In genomic region chr11:16151138-16151537, GRCh38 we compare ENCODE assay signal across 22 cellular contexts.
DNase-seq lines count a peak whose midpoint lies in the region; FAIRE-seq and TF ChIP-seq lines count a peak whose summit lies in the region.
"Had no signal": no experiment of that assay in that cellular context is flagged by ENCODE, and none has a peak within 500 bp of the region (broad histone marks: within the 10 kb centered on the region; RNA-seq: fewer than 3 reads in every experiment).

No MANE protein-coding gene starts in this region.

- no peak overlapping the region for H2BK120ac ChIP-seq in H1 (replicated peaks; ENCODE audit: low read depth, low read length)

- H3K14ac ChIP-seq in H1 (ENCODE audit: insufficient read length): no peak overlapping the region

- no peaks in the 10 kb centered on the region for H4K20me1 ChIP-seq in OCI-LY3 (ENCODE audit: insufficient read depth, low read length)
- no peaks in the 10 kb centered on the region for H4K20me1 ChIP-seq in H1 (replicated peaks in 1 of 2; ENCODE audit: control insufficient read depth in 1 of 2, insufficient read depth in 2 of 2, low read length in 2 of 2)
- H4K20me1 ChIP-seq: BLaER1 treated with 17β-estradiol and CSF1 and Interleukin-3, amounts not matched to agents 10 nM and 100 nM had no signal

- BruUV-seq in A673 (replicated peaks; lab: Mats Ljungman, UMichigan): no TSS peak

- H3K4me1 ChIP-seq in A673 (ENCODE audit: insufficient read depth, low read length, poor library complexity, severe bottlenecking) (peaks cover 60% of the 10 kb centered on the region), OCI-LY3 (ENCODE audit: low read length) (peaks cover 18% of the 10 kb centered on the region), H1 (replicated peaks in 1 of 4; ENCODE audit: control insufficient read depth in 3 of 4, insufficient read depth in 4 of 4, low read length in 3 of 4) (0 out of 7 replicates have a peak, but pooled peaks cover 0 to 2% (median 0%) of the 10 kb centered on the region in 4 experiments), HAP-1 (peaks cover 18% of the 10 kb centered on the region)
- H3K4me1 ChIP-seq: BE2C; BLaER1 treated with 17β-estradiol and CSF1 and Interleukin-3, amounts not matched to agents 10 nM and 100 nM had no signal

- H3K23me2 ChIP-seq in H1 (ENCODE audit: low read depth, low read length): no peaks in the 10 kb centered on the region

- no peak overlapping the region for H2BK15ac ChIP-seq in H1 (ENCODE audit: low read length)

- in situ Hi-C loops in HAP-1 (cut with MboI; ENCODE audit: low sequenced_read_pairs): no loop called here

- H2AFZ ChIP-seq in OCI-LY3 (ENCODE audit: low read depth, low read length) (no peak overlapping the region), H1 (ENCODE audit: low read length) (no peak overlapping the region)

- TF ChIP-seq CTCF in A673 (conservative IDR thresholded peaks at IDR 0.05; ENCODE audit: low read depth, low read length) (no peak), OCI-LY3 (IDR thresholded peaks at IDR 0.05; ENCODE audit: low read depth, low read length) (no peak), H1 (IDR thresholded peaks at IDR 0.05; ENCODE audit: control extremely low read depth in 1 of 3, insufficient read depth in 1 of 3, low read depth in 1 of 3, low read length in 3 of 3) (no peak)

- no peak overlapping the region for H3K23ac ChIP-seq in H1 (ENCODE audit: insufficient read length)

- H2BK5ac ChIP-seq in H1 (ENCODE audit: low read depth, low read length): no peak overlapping the region

- H3K27ac ChIP-seq in A673 (ENCODE audit: low read depth, low read length, poor library complexity, severe bottlenecking): peak overlapping the region; percentile 30
- H3K27ac ChIP-seq in OCI-LY3 (ENCODE audit: low read length): no peak overlapping the region
- H3K27ac ChIP-seq in H1 (ENCODE audit: low read depth, low read length): no peak overlapping the region
- H3K27ac ChIP-seq: BLaER1 treated with 17β-estradiol and CSF1 and Interleukin-3, amounts not matched to agents 10 nM and 100 nM had no signal

- H3K4me3 ChIP-seq in A673 (ENCODE audit: low read depth, low read length, poor library complexity, severe bottlenecking) (no peak overlapping the region), OCI-LY3 (ENCODE audit: low read length) (peak overlapping the region; percentile 4; the same call in 1 of the 2 replicates), H1 (ENCODE audit: extremely low read depth in 1 of 4, insufficient read depth in 2 of 4, low read depth in 3 of 4, low read length in 4 of 4) (no peak overlapping the region), HAP-1 (no peak overlapping the region)
- H3K4me3 ChIP-seq: BLaER1 treated with 17β-estradiol and CSF1 and Interleukin-3, amounts not matched to agents 10 nM and 100 nM; GM12878 had no signal

- H2BK12ac ChIP-seq in H1 (ENCODE audit: low read depth, low read length): no peak overlapping the region

- no peak overlapping the region for H4K8ac ChIP-seq in H1 (ENCODE audit: extremely low read depth, insufficient read depth, low read length)

- no peak for TF ChIP-seq RAD21 in H1 (IDR thresholded peaks at IDR 0.05 in 1 of 2, conservative IDR thresholded peaks at IDR 0.05 in 1 of 2; ENCODE audit: low read depth in 2 of 2, low read length in 2 of 2)

- POLR2A ChIA-PET in A673 (lab: Charles Lee; ENCODE audit: low non-redundant PET): no interaction called here
- POLR2A ChIA-PET in H1 (lab: Charles Lee; ENCODE audit: partially characterized antibody): no interaction called here

- H3K4me2 ChIP-seq in OCI-LY3 (ENCODE audit: low read length) (peak overlapping the region; percentile 49), H1 (ENCODE audit: insufficient read depth in 1 of 2, low read depth in 2 of 2, low read length in 2 of 2) (no peak overlapping the region)
- H3K4me2 ChIP-seq: BLaER1 treated with 17β-estradiol and CSF1 and Interleukin-3, amounts not matched to agents 10 nM and 100 nM had no signal

- H3K79me2 ChIP-seq in OCI-LY3 (ENCODE audit: low read length) (no peaks in the 10 kb centered on the region), H1 (ENCODE audit: control insufficient read depth in 1 of 2, insufficient read depth in 2 of 2, low read length in 2 of 2) (no peaks in the 10 kb centered on the region)

- H3K9ac ChIP-seq in OCI-LY3 (ENCODE audit: low read length) (no peak overlapping the region), H1 (replicated peaks in 1 of 4; ENCODE audit: extremely low read depth in 1 of 4, low read depth in 3 of 4, low read length in 3 of 4) (no peak overlapping the region)
- H3K9ac ChIP-seq: BLaER1 treated with 17β-estradiol and CSF1 and Interleukin-3, amounts not matched to agents 10 nM and 100 nM had no signal

- no peaks in the 10 kb centered on the region for H3K9me3 ChIP-seq in A673 (ENCODE audit: low read depth, low read length, poor library complexity, severe bottlenecking)
- H3K9me3 ChIP-seq in OCI-LY3 (ENCODE audit: insufficient read depth, low read length): no peaks in the 10 kb centered on the region
- H3K9me3 ChIP-seq in H1 (ENCODE audit: insufficient read depth in 2 of 2, low read depth in 1 of 2, low read length in 1 of 2): no peaks in the 10 kb centered on the region
- H3K9me3 ChIP-seq in HAP-1: no peaks in the 10 kb centered on the region
- H3K9me3 ChIP-seq: BE2C; BLaER1 treated with 17β-estradiol and CSF1 and Interleukin-3, amounts not matched to agents 10 nM and 100 nM had no signal

- H3K4ac ChIP-seq in H1 (replicated peaks; ENCODE audit: insufficient read length, low read depth, low read length): no peak overlapping the region

- no peaks in the 10 kb centered on the region for H3K27me3 ChIP-seq in A673 (replicated peaks; ENCODE audit: insufficient read depth, low read depth, low read length, poor library complexity)
- H3K27me3 ChIP-seq in OCI-LY3 (ENCODE audit: low read depth, low read length): peaks cover 16% of the 10 kb centered on the region; the same call in 1 of the 2 replicates
- H3K27me3 ChIP-seq in H1 (replicated peaks in 1 of 4; ENCODE audit: control insufficient read depth in 3 of 4, extremely low read depth in 1 of 4, insufficient read depth in 3 of 4, low read length in 3 of 4): no peaks in the 10 kb centered on the region
- H3K27me3 ChIP-seq in HAP-1 (ENCODE audit: low read depth): no peaks in the 10 kb centered on the region
- H3K27me3 ChIP-seq: BE2C; BLaER1 treated with 17β-estradiol and CSF1 and Interleukin-3, amounts not matched to agents 10 nM and 100 nM had no signal

- no peak for TF ChIP-seq EP300 in H1 (IDR thresholded peaks at IDR 0.05; ENCODE audit: borderline replicate concordance in 1 of 2, low read depth in 2 of 2, low read length in 2 of 2)

- intact Hi-C loops in A673 (cut with micrococcal nuclease; ENCODE audit: unreplicated experiment): no loop called here

- H2BK20ac ChIP-seq in H1 (ENCODE audit: low read length): no peak overlapping the region

- peak; percentile 72 for DNase-seq in A673 (ENCODE audit: low spot score)
- DNase-seq in H1 (ENCODE audit: low read depth in 1 of 2, low spot score in 2 of 2): no peak
- no peak for DNase-seq in HAP-1 (ENCODE audit: low spot score in 2 of 2)
- no peak for DNase-seq in effector CD8-positive, alpha-beta T cell (lab: John Stamatoyannopoulos, UW)
- DNase-seq in NCI-H1105 treated with DMSO at 0.1 percent for 48 hours (lab: John Stamatoyannopoulos, UW): no peak
- DNase-seq: ACHN; AML-193; BE2C; CD4-positive, alpha-beta T cell; CD8-positive, alpha-beta memory T cell; DMS 273 treated with DMSO at 0.1 percent for 48 hours; DMS79; EL; GDM1; GOT3; H7 had no signal

- no peaks in the 10 kb centered on the region for H3K79me1 ChIP-seq in H1 (ENCODE audit: low read depth, low read length)

- no peak overlapping the region for H4K5ac ChIP-seq in H1 (ENCODE audit: insufficient read length, low read depth, low read length)

- H3K18ac ChIP-seq in H1 (ENCODE audit: extremely low read depth, low read length): no peak overlapping the region

- TF ChIP-seq POLR2A in H1 (IDR thresholded peaks at IDR 0.05; ENCODE audit: control extremely low read depth in 1 of 2, low read depth in 2 of 2, low read length in 2 of 2): no peak

- 91% methylated on average over 6 of the region's 6 CpGs; no CpG with 5 or more reads in 1 of the 2 experiments for WGBS in H1 (ENCODE audit: extremely low coverage in 1 of 2, insufficient coverage in 1 of 2, insufficient read length in 1 of 2, insufficient replicate concordance in 2 of 2, low coverage in 1 of 2, low lambda C conversion rate in 2 of 2, missing lambda C conversion rate in 1 of 2), 2 experiments

- no peak overlapping the region for H3K56ac ChIP-seq in H1 (replicated peaks; ENCODE audit: insufficient read length, low read depth, low read length)

- FAIRE-seq in H1 (lab: Jason Lieb, UNC) (no peak), islet of Langerhans (lab: Jason Lieb, UNC) (peak; percentile 89)
- FAIRE-seq: D721Med, GM12878, GM19239 had no signal

- CTCF ChIA-PET in A673 (lab: Charles Lee): no interaction called here
- CTCF ChIA-PET in H1 (lab: Charles Lee; ENCODE audit: partially characterized antibody): no interaction called here

- H3K36me3 ChIP-seq in A673 (ENCODE audit: insufficient read depth, low read length, poor library complexity, severe bottlenecking): no peaks in the 10 kb centered on the region
- no peaks in the 10 kb centered on the region for H3K36me3 ChIP-seq in OCI-LY3 (replicated peaks; ENCODE audit: low read depth, low read length)
- no peaks in the 10 kb centered on the region for H3K36me3 ChIP-seq in H1 (ENCODE audit: control insufficient read depth in 2 of 4, insufficient read depth in 4 of 4, low read length in 3 of 4)
- H3K36me3 ChIP-seq in HAP-1 (replicated peaks): no peaks in the 10 kb centered on the region
- H3K36me3 ChIP-seq: BE2C; BLaER1 treated with 17β-estradiol and CSF1 and Interleukin-3, amounts not matched to agents 10 nM and 100 nM had no signal

- no peak overlapping the region for H2AK5ac ChIP-seq in H1 (ENCODE audit: low read depth, low read length)

- H4K91ac ChIP-seq in H1 (replicated peaks; ENCODE audit: insufficient read length, low read length): no peak overlapping the region

TF ChIP-seq in H1, 55 proteins besides CTCF, POLR2A, EP300 and RAD21:
- TF ChIP-seq ATF2 (IDR thresholded peaks at IDR 0.05; ENCODE audit: low read length) (no peak), MAFK (IDR thresholded peaks at IDR 0.05; ENCODE audit: low read depth, low read length) (peak; percentile 41; the same call in 1 of the 2 replicates), SUZ12 (IDR thresholded peaks at IDR 0.05; ENCODE audit: low read length) (no peak)
TF ChIP-seq in H1: peak in this region for 1.
